Comparison of ENCODE assay signal across 8 cellular contexts in genomic region chr1:20660363-20661234, GRCh38. TPM values are rescaled to one million over a fixed set of nuclear protein-coding genes. Genes with fewer than 3 reads are reported as not detected.
DNase-seq lines count a peak whose midpoint lies in the region; ATAC-seq, FAIRE-seq and TF ChIP-seq lines count a peak whose summit lies in the region.
"Had no signal": no experiment of that assay in that cellular context is flagged by ENCODE, and none has a peak within 500 bp of the region (broad histone marks: within the 10 kb centered on the region; RNA-seq: fewer than 3 reads in every experiment).

No MANE protein-coding gene starts in this region.

- H3K79me1 ChIP-seq in IMR-90 (ENCODE audit: low read depth in 1 of 2, low read length in 2 of 2): peaks cover 33 to 65% of the 10 kb centered on the region in 2 experiments

- dilution Hi-C loops in IMR-90 (cut with HindIII; ENCODE audit: low sequenced_read_pairs, unreplicated experiment): no loop called here

- peak overlapping the region; percentile 27 for H2BK5ac ChIP-seq in IMR-90 (ENCODE audit: low read depth, low read length, poor library complexity, severe bottlenecking)

- no peak overlapping the region for H2BK15ac ChIP-seq in IMR-90 (ENCODE audit: low read depth, low read length)

- in situ Hi-C loops in IMR-90 (cut with MboI; ENCODE audit: low sequenced_read_pairs) (no loop called here), astrocyte of the cerebellum (cut with HindIII; ENCODE audit: low sequenced_read_pairs) (no loop called here)

- WGBS in IMR-90 (ENCODE audit: extremely low coverage in 2 of 2, insufficient read length in 1 of 2), 2 experiments: 5% methylated on average over 3 of the region's 28 CpGs; no CpG with 5 or more reads in 1 of the 2 experiments

- H4K5ac ChIP-seq in IMR-90 (ENCODE audit: low read depth, low read length): peak overlapping the region; percentile 44

- H3K4me1 ChIP-seq in IMR-90 (ENCODE audit: control insufficient read depth, insufficient read depth, low read length) (peaks cover 4% of the 10 kb centered on the region), left lung (peaks cover 13 to 28% of the 10 kb centered on the region in 2 donors), thoracic aorta (ENCODE audit: control insufficient read depth in 1 of 2, low read depth in 2 of 2) (peaks cover 7 to 35% of the 10 kb centered on the region in 2 donors)

- H3K27me3 ChIP-seq in IMR-90 (ENCODE audit: control insufficient read depth, insufficient read depth, low read length): no peaks in the 10 kb centered on the region
- no peaks in the 10 kb centered on the region for H3K27me3 ChIP-seq in left lung
- no peaks in the 10 kb centered on the region for H3K27me3 ChIP-seq in thoracic aorta (replicated peaks; ENCODE audit: insufficient read depth)

- no peak for TF ChIP-seq RAD21 in IMR-90 (IDR thresholded peaks at IDR 0.05; ENCODE audit: low read length)

- peak overlapping the region; percentile 82 for H3K14ac ChIP-seq in IMR-90 (replicated peaks; ENCODE audit: low read depth, low read length)

- H4K91ac ChIP-seq in IMR-90 (ENCODE audit: insufficient read depth, low read depth, low read length): peak overlapping the region; percentile 64; the same call in 1 of the 2 replicates

- peak; percentile 86 for FAIRE-seq in GM19239 (lab: Jason Lieb, UNC)

- peak overlapping the region; percentile 79 for H3K4me2 ChIP-seq in IMR-90 (ENCODE audit: low read depth, low read length)

- H2AFZ ChIP-seq in IMR-90 (replicated peaks; ENCODE audit: low read length, poor library complexity): peak overlapping the region; percentile 94

- H3K4me3 ChIP-seq in IMR-90 (ENCODE audit: insufficient read depth, low read depth, low read length) (peak overlapping the region; percentile 73), astrocyte of the cerebellum (ENCODE audit: low read depth, low read length) (peak overlapping the region; percentile 94), left lung (peak overlapping the region; percentile 68 to 94), thoracic aorta (peak overlapping the region; percentile 73)

- H3K9me3 ChIP-seq in IMR-90 (ENCODE audit: control insufficient read depth, insufficient read depth, low read length): no peaks in the 10 kb centered on the region
- H3K9me3 ChIP-seq in left lung: no peaks in the 10 kb centered on the region
- H3K9me3 ChIP-seq in thoracic aorta: no peaks in the 10 kb centered on the region

- H3K4ac ChIP-seq in IMR-90 (ENCODE audit: low read depth, low read length): peak overlapping the region; percentile 80

- TSS peak; percentile 78 for BruUV-seq in IMR-90 (replicated peaks; lab: Mats Ljungman, UMichigan)

- H2AK9ac ChIP-seq in IMR-90 (replicated peaks; ENCODE audit: low read depth, low read length, poor library complexity): peak overlapping the region; percentile 74

- no peak overlapping the region for H2BK120ac ChIP-seq in IMR-90 (ENCODE audit: low read depth, low read length)

- POLR2A ChIA-PET in IMR-90 (lab: Charles Lee; ENCODE audit: unreplicated experiment): interaction anchor here (0.7 kb wide), 1 partner anchor 73 kb away, joined by 3 read pairs; no protein-coding TSS in a partner anchor

- peak overlapping the region; percentile 64 for H3K27ac ChIP-seq in IMR-90 (ENCODE audit: insufficient read depth, low read length)
- H3K27ac ChIP-seq in left lung: peak overlapping the region in 1 of 2 donors; percentile 67
- peak overlapping the region; percentile 27 to 77 for H3K27ac ChIP-seq in thoracic aorta

- peak overlapping the region; percentile 74 for H3K23ac ChIP-seq in IMR-90 (ENCODE audit: low read depth, low read length)

- peak overlapping the region; percentile 58 to 96 for H4K8ac ChIP-seq in IMR-90 (ENCODE audit: low read depth in 2 of 2, low read length in 2 of 2)

- H3K9me1 ChIP-seq in IMR-90 (ENCODE audit: insufficient read depth, low read length): peaks cover 9% of the 10 kb centered on the region

- no peak overlapping the region for H3K18ac ChIP-seq in IMR-90 (ENCODE audit: low read depth, low read length)

- TF ChIP-seq POLR2A in IMR-90 (IDR thresholded peaks at IDR 0.05; ENCODE audit: low read depth, low read length): no peak

- no peak for DNase-seq in GM19239 (ENCODE audit: insufficient read length, low spot score)
- DNase-seq in IMR-90: no peak
- no peak for DNase-seq in astrocyte of the cerebellum (ENCODE audit: low read depth)
- no peak for DNase-seq in left lung
- DNase-seq in thoracic aorta (ENCODE audit: low spot score): no peak
- no peak for DNase-seq in activated CD4-positive, CD25-positive, alpha-beta regulatory T cell (lab: John Stamatoyannopoulos, UW)
- no peak for DNase-seq in NK-92 treated with Interleukin-12 subunit alpha and Interleukin-12 subunit beta, amount 100 ng/mL, for 24 hours (lab: John Stamatoyannopoulos, UW)

- peak overlapping the region; percentile 67 for H3K56ac ChIP-seq in IMR-90 (ENCODE audit: extremely low read depth, insufficient read depth, low read length)

- no peaks in the 10 kb centered on the region; the same call in 1 of the 2 replicates for H4K20me1 ChIP-seq in IMR-90 (ENCODE audit: insufficient read depth, low read length)

- H3K9ac ChIP-seq in IMR-90 (ENCODE audit: low read depth, low read length): peak overlapping the region; percentile 86

- peak; percentile 4 for ATAC-seq in IMR-90 (ENCODE audit: low read depth)
- no peak for ATAC-seq in left lung
- no peak for ATAC-seq in thoracic aorta (ENCODE audit: insufficient number of reproducible peaks, low FRiP score, low read depth)

- CTCF ChIA-PET in IMR-90 (lab: Yijun Ruan, JAX): interaction anchor here (1.1 kb wide), 1 partner anchor 535 kb away, joined by 3 read pairs; no protein-coding TSS in a partner anchor

- H2AK5ac ChIP-seq in IMR-90 (ENCODE audit: low read depth, low read length): peak overlapping the region; percentile 47

- intact Hi-C loops in IMR-90 (cut with micrococcal nuclease) (no loop called here), left lung (cut with DNase I) (no loop called here)

- TF ChIP-seq CTCF in IMR-90 (conservative IDR thresholded peaks at IDR 0.05; ENCODE audit: low read depth, low read length) (no peak), astrocyte of the cerebellum (IDR thresholded peaks at IDR 0.05; ENCODE audit: low read depth, low read length, missing control alignments) (no peak), left lung (IDR thresholded peaks at IDR 0.05) (no peak), thoracic aorta (IDR thresholded peaks at IDR 0.05) (no peak)

- H3K36me3 ChIP-seq in IMR-90 (ENCODE audit: control insufficient read depth, insufficient read depth, low read length): peaks cover 18% of the 10 kb centered on the region
- H3K36me3 ChIP-seq in left lung: peaks cover 0 to 34% of the 10 kb centered on the region in 2 donors
- peaks cover 11% of the 10 kb centered on the region for H3K36me3 ChIP-seq in thoracic aorta

- no peak overlapping the region for H2BK20ac ChIP-seq in IMR-90 (ENCODE audit: low read depth, low read length)

TF ChIP-seq in IMR-90, 13 proteins besides CTCF, POLR2A, EP300 and RAD21:
- no peak for TF ChIP-seq SMC3 (IDR thresholded peaks at IDR 0.05; ENCODE audit: low read depth, low read length)
- no peak for TF ChIP-seq ELK1 (IDR thresholded peaks at IDR 0.05; ENCODE audit: borderline replicate concordance, low read depth, low read length)
- TF ChIP-seq NFE2L2 (IDR thresholded peaks at IDR 0.05; ENCODE audit: low read depth, low read length): no peak
- TF ChIP-seq MXI1 (IDR thresholded peaks at IDR 0.05; ENCODE audit: borderline replicate concordance, low read depth, low read length): no peak
- TF ChIP-seq CEBPB (IDR thresholded peaks at IDR 0.05; ENCODE audit: low read depth, low read length): no peak
- no peak for TF ChIP-seq MAFK (IDR thresholded peaks at IDR 0.05; ENCODE audit: low read depth, low read length)
- TF ChIP-seq RCOR1 (IDR thresholded peaks at IDR 0.05; ENCODE audit: insufficient replicate concordance, low read length): no peak
- TF ChIP-seq RFX5 (IDR thresholded peaks at IDR 0.05; ENCODE audit: low read depth, low read length): no peak
- TF ChIP-seq BHLHE40 (IDR thresholded peaks at IDR 0.05; ENCODE audit: low read depth, low read length): no peak
- no peak for TF ChIP-seq FOS (IDR thresholded peaks at IDR 0.05; ENCODE audit: low read depth, low read length)
- TF ChIP-seq USF2 (IDR thresholded peaks at IDR 0.05; ENCODE audit: low read depth, low read length): no peak
- no peak for TF ChIP-seq CHD1 (IDR thresholded peaks at IDR 0.05; ENCODE audit: low read depth, low read length)
- TF ChIP-seq MAZ (IDR thresholded peaks at IDR 0.05; ENCODE audit: borderline replicate concordance, low read depth, low read length): no peak

RNA-seq across cellular contexts. Expression of gene DDOST, which starts 0.6 kb away (rescaled TPM):
- 155 and 179 TPM in 2 replicates for total RNA-seq in IMR-90 (2012; rRNA removed)
- polyA plus RNA-seq in IMR-90 (2012; rRNA removed): 414 and 477 TPM in 2 replicates
- polyA plus RNA-seq in IMR-90 (2012; cell fraction: cytosol; rRNA removed): 234 and 424 TPM in 2 replicates
- polyA plus RNA-seq in IMR-90 (2012; cell fraction: nucleus; rRNA removed; ENCODE audit: low replicate concordance): 92.6 and 119 TPM in 2 replicates
- total RNA-seq in left lung: 100 to 1,000 TPM; 211 to 246 TPM
- total RNA-seq in thoracic aorta: 100 to 1,000 TPM; 138 to 160 TPM

RNA-seq across cellular contexts. Expression of gene PINK1, which starts 27.3 kb away (rescaled TPM):
- 52.9 and 55.3 TPM in 2 replicates for total RNA-seq in IMR-90 (2012; rRNA removed)
- polyA plus RNA-seq in IMR-90 (2012; rRNA removed): 55.2 and 57.8 TPM in 2 replicates
- 44.7 and 69.0 TPM in 2 replicates for polyA plus RNA-seq in IMR-90 (2012; cell fraction: cytosol; rRNA removed)
- polyA plus RNA-seq in IMR-90 (2012; cell fraction: nucleus; rRNA removed; ENCODE audit: low replicate concordance): 39.0 and 41.1 TPM in 2 replicates
- total RNA-seq in left lung: 10 to 100 TPM; 39.1 to 56.3 TPM
- 100 to 1,000 TPM in 1 of 2 donors, 10 to 100 TPM in 1; 88.4 to 140 TPM for total RNA-seq in thoracic aorta

RNA-seq across cellular contexts. Expression of gene KIF17, which starts 57.2 kb away (rescaled TPM):
- total RNA-seq in IMR-90 (2012; rRNA removed) (4.5 and 4.7 TPM in 2 replicates), left lung (1 to 10 TPM; 4.1 to 4.5 TPM), thoracic aorta (1 to 10 TPM in 1 of 2 donors, under 1 TPM in 1; 0.68 to 3.2 TPM)
- polyA plus RNA-seq in IMR-90 (2012; rRNA removed): 5.7 and 6.5 TPM in 2 replicates
- polyA plus RNA-seq in IMR-90 (2012; cell fraction: cytosol; rRNA removed): 4.6 and 6.0 TPM in 2 replicates
- polyA plus RNA-seq in IMR-90 (2012; cell fraction: nucleus; rRNA removed; ENCODE audit: low replicate concordance): 8.5 and 11.5 TPM in 2 replicates
- total RNA-seq: activated CD8-positive, alpha-beta memory T cell treated with anti-CD3 and anti-CD28 coated beads for 36 hours had no signal
